Comparison of ENCODE assay signal across 16 cellular contexts in genomic region chr1:15748264-15748663, GRCh38. TPM values are rescaled to one million over a fixed set of nuclear protein-coding genes. Genes with fewer than 3 reads are reported as not detected.
DNase-seq lines count a peak whose midpoint lies in the region; ATAC-seq and TF ChIP-seq lines count a peak whose summit lies in the region.
"Had no signal": no experiment of that assay in that cellular context is flagged by ENCODE, and none has a peak within 500 bp of the region (broad histone marks: within the 10 kb centered on the region; RNA-seq: fewer than 3 reads in every experiment).

No MANE protein-coding gene starts in this region.

- H3K36me3 ChIP-seq in cardiac muscle cell (no peaks in the 10 kb centered on the region), tibial artery (no peaks in the 10 kb centered on the region), Karpas-422 (ENCODE audit: insufficient read depth, low read length) (no peaks in the 10 kb centered on the region)
- H3K36me3 ChIP-seq: BLaER1 had no signal

- H3K4me2 ChIP-seq in Karpas-422 (ENCODE audit: low read depth, low read length, poor library complexity, severe bottlenecking), result no peak overlapping the region
- H3K4me2 ChIP-seq: BLaER1 had no signal

- H2AFZ ChIP-seq in Karpas-422 (ENCODE audit: low read length), result no peak overlapping the region

- H3K27me3 ChIP-seq in cardiac muscle cell (no peaks in the 10 kb centered on the region), tibial artery (no peaks in the 10 kb centered on the region), Karpas-422 (ENCODE audit: low read length) (no peaks in the 10 kb centered on the region)
- H3K27me3 ChIP-seq: BLaER1 had no signal

- intact Hi-C loops in Right ventricle myocardium superior (cut with DNase I), result no loop called here
- intact Hi-C loops in tibial artery (cut with DNase I; ENCODE audit: low total_unique reads), result no loop called here

- H3K4me3 ChIP-seq in cardiac muscle cell (no peak overlapping the region), tibial artery (peak overlapping the region; percentile 45), Karpas-422 (ENCODE audit: low read length) (no peak overlapping the region)
- H3K4me3 ChIP-seq: BLaER1 had no signal

- H3K27ac Mint-ChIP-seq in chondrocyte (ENCODE audit: unreplicated experiment) (peak overlapping the region; percentile 66), nephron progenitor cell (no peak overlapping the region)
- H3K27ac Mint-ChIP-seq: CD8-positive, alpha-beta memory T cell had no signal

- H3K4me1 Mint-ChIP-seq in chondrocyte (ENCODE audit: low read depth) (peaks cover 56% of the 10 kb centered on the region), nephron progenitor cell (peaks cover 45% of the 10 kb centered on the region)
- H3K4me1 Mint-ChIP-seq: CD8-positive, alpha-beta memory T cell had no signal

- no peak for DNase-seq in cardiac muscle cell (ENCODE audit: low read depth in 1 of 2, low spot score in 1 of 2)
- no peak for DNase-seq in Right ventricle myocardium superior
- DNase-seq in chondrocyte (ENCODE audit: low spot score), result no peak
- no peak for DNase-seq in tibial artery
- DNase-seq in nephron progenitor cell, result no peak
- no peak for DNase-seq in Karpas-422
- DNase-seq in SKM-1 (lab: John Stamatoyannopoulos, UW; ENCODE audit: unreplicated experiment), result no peak
- DNase-seq: 8988T; AML-193; Caco-2; CD8-positive, alpha-beta memory T cell; GF-D8 had no signal

- H3K79me2 ChIP-seq in Karpas-422 (ENCODE audit: low read length), result no peaks in the 10 kb centered on the region

- H3K9me3 ChIP-seq in cardiac muscle cell (ENCODE audit: low read depth) (no peaks in the 10 kb centered on the region), tibial artery (no peaks in the 10 kb centered on the region), Karpas-422 (ENCODE audit: low read length) (no peaks in the 10 kb centered on the region)
- H3K9me3 ChIP-seq: BLaER1, Caco-2 had no signal

- no peaks in the 10 kb centered on the region for H3K9me3 Mint-ChIP-seq in chondrocyte (ENCODE audit: low read depth)
- no peaks in the 10 kb centered on the region for H3K9me3 Mint-ChIP-seq in nephron progenitor cell
- H3K9me3 Mint-ChIP-seq: CD8-positive, alpha-beta memory T cell had no signal

- H3K36me3 Mint-ChIP-seq in chondrocyte (ENCODE audit: low read depth), result no peaks in the 10 kb centered on the region
- H3K36me3 Mint-ChIP-seq in nephron progenitor cell (ENCODE audit: low read depth), result no peaks in the 10 kb centered on the region
- H3K36me3 Mint-ChIP-seq: CD8-positive, alpha-beta memory T cell had no signal

- H3K27ac ChIP-seq in cardiac muscle cell (peak overlapping the region; percentile 78), tibial artery (peak overlapping the region; percentile 85 to 97), Karpas-422 (ENCODE audit: low read length) (no peak overlapping the region)
- H3K27ac ChIP-seq: BLaER1 had no signal

- no peaks in the 10 kb centered on the region for H4K20me1 ChIP-seq in Karpas-422 (ENCODE audit: insufficient read depth, low read depth, low read length)
- H4K20me1 ChIP-seq: BLaER1 had no signal

- H3K9me2 ChIP-seq in Karpas-422 (replicated peaks; ENCODE audit: insufficient read depth, low read length), result no peaks in the 10 kb centered on the region

- H3K4me1 ChIP-seq in cardiac muscle cell (ENCODE audit: low read depth) (peaks cover 12% of the 10 kb centered on the region), tibial artery (peaks cover 0 to 86% (median 53%) of the 10 kb centered on the region in 4 donors), Karpas-422 (ENCODE audit: low read length) (no peaks in the 10 kb centered on the region)

- H3K4me3 Mint-ChIP-seq in chondrocyte (ENCODE audit: unreplicated experiment) (peak overlapping the region; percentile 43), nephron progenitor cell (no peak overlapping the region)
- H3K4me3 Mint-ChIP-seq: CD8-positive, alpha-beta memory T cell had no signal

- H3K9ac ChIP-seq in Karpas-422 (ENCODE audit: low read length), result no peak overlapping the region
- H3K9ac ChIP-seq: BLaER1 had no signal

- no peaks in the 10 kb centered on the region for H3K27me3 Mint-ChIP-seq in chondrocyte (ENCODE audit: low read depth)
- peaks cover 9% of the 10 kb centered on the region for H3K27me3 Mint-ChIP-seq in nephron progenitor cell (ENCODE audit: low read depth, poor library complexity)

- no peak for ATAC-seq in Right ventricle myocardium superior (ENCODE audit: poor library complexity)
- peak; percentile 9 for ATAC-seq in esophagus mucosa
- ATAC-seq: HCT116 had no signal

- TF ChIP-seq CTCF in cardiac muscle cell (IDR thresholded peaks at IDR 0.05; ENCODE audit: low read depth, low read length), result no peak
- no peak for TF ChIP-seq CTCF in chondrocyte (IDR thresholded peaks at IDR 0.05)
- TF ChIP-seq CTCF in tibial artery (IDR thresholded peaks at IDR 0.05), result no peak
- no peak for TF ChIP-seq CTCF in nephron progenitor cell (IDR thresholded peaks at IDR 0.05)

RNA-seq across cellular contexts. Expression of gene TMEM82, which starts 6.0 kb away (rescaled TPM):
- total RNA-seq in cardiac muscle cell (0.51 TPM in 1 of 2 replicates, not detected in the other), Right ventricle myocardium superior (not detected), chondrocyte (not detected in 3 replicates), esophagus mucosa (not detected)
- not detected in 2 replicates for polyA plus RNA-seq in cardiac muscle cell
- total RNA-seq in Karpas-422 (2014; rRNA removed; shearing (Covaris generic); ENCODE audit: low replicate concordance), result not detected in 2 replicates
- total RNA-seq: CD8-positive, alpha-beta memory T cell; H4 had no signal
- polyA plus RNA-seq: CD8-positive, alpha-beta memory T cell had no signal

RNA-seq across cellular contexts. Expression of gene FBLIM1, which starts 10.3 kb away (rescaled TPM):
- total RNA-seq in cardiac muscle cell, result 141 and 186 TPM in 2 replicates
- 91.6 and 157 TPM in 2 replicates for polyA plus RNA-seq in cardiac muscle cell
- total RNA-seq in Right ventricle myocardium superior, result 99.1 TPM
- 191 to 492 TPM (median 490 TPM) in 3 replicates for total RNA-seq in chondrocyte
- 56.5 TPM for total RNA-seq in esophagus mucosa
- total RNA-seq in Karpas-422 (2014; rRNA removed; shearing (Covaris generic); ENCODE audit: low replicate concordance), result not detected in 2 replicates
- total RNA-seq: CD8-positive, alpha-beta memory T cell had no signal
- polyA plus RNA-seq: CD8-positive, alpha-beta memory T cell had no signal

RNA-seq across cellular contexts. Expression of gene SLC25A34, which starts 12.2 kb away (rescaled TPM):
- total RNA-seq in cardiac muscle cell (6.7 and 6.9 TPM in 2 replicates), Right ventricle myocardium superior (54.3 TPM), chondrocyte (0.90 to 1.9 TPM (median 1.3 TPM) in 3 replicates), esophagus mucosa (0.68 TPM)
- 1.8 and 2.0 TPM in 2 replicates for polyA plus RNA-seq in cardiac muscle cell
- total RNA-seq in Karpas-422 (2014; rRNA removed; shearing (Covaris generic); ENCODE audit: low replicate concordance), result 0.52 and 0.83 TPM in 2 replicates

RNA-seq across cellular contexts. Expression of gene UQCRHL, which starts 59.2 kb away (rescaled TPM):
- 3.9 and 5.0 TPM in 2 replicates for total RNA-seq in cardiac muscle cell
- polyA plus RNA-seq in cardiac muscle cell, result 2.5 and 3.2 TPM in 2 replicates
- 6.1 TPM for total RNA-seq in Right ventricle myocardium superior
- 1.3 to 1.5 TPM (median 1.3 TPM) in 3 replicates for total RNA-seq in chondrocyte
- total RNA-seq in esophagus mucosa, result 1.6 TPM
- 5.4 and 6.4 TPM in 2 replicates for total RNA-seq in Karpas-422 (2014; rRNA removed; shearing (Covaris generic); ENCODE audit: low replicate concordance)

Comparison
In these comparisons a context has a peak if more than half of its experiments do, and no peak if none do; other contexts are left out.
1. H3K4me3 ChIP-seq: peak in tibial artery (2 of 2); none in cardiac muscle cell (single experiment) and Karpas-422 (single experiment).
2. RNA of gene FBLIM1, which starts 10.3 kb away (total RNA-seq): 191 to 492 TPM in chondrocyte, 141 to 186 TPM in cardiac muscle cell, 99.1 TPM in Right ventricle myocardium superior (single experiment) and 56.5 TPM in esophagus mucosa (single experiment); not detected in Karpas-422; every median in the first group is over 10 times any median in the second.